In the genomic region with DNA sequence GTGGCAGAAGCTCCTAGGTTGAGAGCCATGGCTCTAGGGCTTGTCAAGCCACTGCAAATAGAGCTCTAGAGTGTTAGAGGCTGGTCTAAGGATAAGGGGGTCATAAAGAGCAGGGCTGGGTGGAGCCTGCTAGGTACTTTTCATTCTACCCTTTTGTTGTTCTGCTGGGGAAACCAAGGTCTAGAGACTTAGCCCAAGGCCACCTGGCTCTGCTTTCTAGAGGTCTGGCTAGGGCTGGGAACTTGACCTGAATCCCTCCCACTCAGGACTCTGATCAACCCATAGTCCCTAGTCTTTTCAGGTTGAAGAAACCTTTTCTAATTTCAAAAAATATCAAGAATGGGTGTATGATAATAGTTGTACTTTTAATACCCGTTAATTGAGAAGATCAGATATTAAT, we compare ENCODE assay signal across 20 cellular contexts.
"Had no signal": no experiment of that assay in that cellular context is flagged by ENCODE, and none has a peak within 500 bp of the region (broad histone marks: within the 10 kb centered on the region; RNA-seq: fewer than 3 reads in every experiment).

No MANE protein-coding gene starts in this region.

- H3K9me3 Mint-ChIP-seq: activated CD4-positive, alpha-beta T cell treated with anti-CD3 and anti-CD28 coated beads, Interleukin-2, amount 10 ng/mL, durations not matched to agents 24 days and 14 days; activated naive CD4-positive, alpha-beta T cell treated with anti-CD3 and anti-CD28 coated beads, Interleukin-2, amount 50 U/mL, for 24 hours; activated T-cell treated with anti-CD3 and anti-CD28 coated beads, Interleukin-2, amount 50 U/mL, for 4 hours; immature natural killer cell; memory B cell; natural killer cell had no signal

- H2AFZ ChIP-seq: parathyroid adenoma had no signal

- H3K4me3 Mint-ChIP-seq: activated CD4-positive, alpha-beta T cell treated with anti-CD3 and anti-CD28 coated beads, Interleukin-2, amount 10 ng/mL, durations not matched to agents 24 days and 14 days; activated naive CD4-positive, alpha-beta T cell treated with anti-CD3 and anti-CD28 coated beads, Interleukin-2, amount 50 U/mL, for 24 hours; activated T-cell treated with anti-CD3 and anti-CD28 coated beads, Interleukin-2, amount 50 U/mL, for 4 hours; immature natural killer cell; memory B cell; natural killer cell had no signal

- FAIRE-seq: endothelial cell of umbilical vein had no signal

- H3K27me3 ChIP-seq: ascending aorta, breast epithelium, esophagus squamous epithelium, heart right ventricle, stomach had no signal

- H3K4me3 ChIP-seq: ascending aorta, breast epithelium, esophagus squamous epithelium, heart right ventricle, mucosa of descending colon, SK-N-MC, stomach, thoracic aorta had no signal

- ATAC-seq: activated T-cell treated with anti-CD3 and anti-CD28 coated beads, Interleukin-2, amount 50 U/mL, for 4 hours; heart right ventricle; natural killer cell had no signal

- H3K9me3 ChIP-seq: ascending aorta, breast epithelium, esophagus squamous epithelium, heart right ventricle, mucosa of descending colon, stomach, thoracic aorta had no signal

- H3K27ac Mint-ChIP-seq: activated CD4-positive, alpha-beta T cell treated with anti-CD3 and anti-CD28 coated beads, Interleukin-2, amount 10 ng/mL, durations not matched to agents 24 days and 14 days; activated naive CD4-positive, alpha-beta T cell treated with anti-CD3 and anti-CD28 coated beads, Interleukin-2, amount 50 U/mL, for 24 hours had no signal

- H3K36me3 ChIP-seq: breast epithelium, thoracic aorta had no signal

- H3K27me3 Mint-ChIP-seq: activated CD4-positive, alpha-beta T cell treated with anti-CD3 and anti-CD28 coated beads, Interleukin-2, amount 10 ng/mL, durations not matched to agents 24 days and 14 days; activated naive CD4-positive, alpha-beta T cell treated with anti-CD3 and anti-CD28 coated beads, Interleukin-2, amount 50 U/mL, for 24 hours; memory B cell had no signal

- DNase-seq: activated CD4-positive, alpha-beta T cell treated with anti-CD3 and anti-CD28 coated beads, Interleukin-2, amount 10 ng/mL, durations not matched to agents 24 days and 14 days; activated CD8-positive, alpha-beta memory T cell treated with anti-CD3 and anti-CD28 coated beads, Interleukin-2, amount 50 U/mL, for 4 hours; activated effector memory CD4-positive, alpha-beta T cell treated with Interleukin-2 at 50 U/mL for 16 hours; activated T-cell treated with anti-CD3 and anti-CD28 coated beads, Interleukin-2, amount 50 U/mL, for 4 hours; cerebellar nuclear complex; effector CD8-positive, alpha-beta T cell; esophagus squamous epithelium; heart right ventricle; immature natural killer cell; mucosa of descending colon; natural killer cell; stomach had no signal

- H3K27ac ChIP-seq: ascending aorta, breast epithelium, heart right ventricle, parathyroid adenoma, SK-N-MC had no signal

- H3K9ac ChIP-seq: parathyroid adenoma had no signal

- H3K36me3 Mint-ChIP-seq: immature natural killer cell, natural killer cell had no signal
